ENCODE assay signal across 8 cellular contexts in the genomic region with DNA sequence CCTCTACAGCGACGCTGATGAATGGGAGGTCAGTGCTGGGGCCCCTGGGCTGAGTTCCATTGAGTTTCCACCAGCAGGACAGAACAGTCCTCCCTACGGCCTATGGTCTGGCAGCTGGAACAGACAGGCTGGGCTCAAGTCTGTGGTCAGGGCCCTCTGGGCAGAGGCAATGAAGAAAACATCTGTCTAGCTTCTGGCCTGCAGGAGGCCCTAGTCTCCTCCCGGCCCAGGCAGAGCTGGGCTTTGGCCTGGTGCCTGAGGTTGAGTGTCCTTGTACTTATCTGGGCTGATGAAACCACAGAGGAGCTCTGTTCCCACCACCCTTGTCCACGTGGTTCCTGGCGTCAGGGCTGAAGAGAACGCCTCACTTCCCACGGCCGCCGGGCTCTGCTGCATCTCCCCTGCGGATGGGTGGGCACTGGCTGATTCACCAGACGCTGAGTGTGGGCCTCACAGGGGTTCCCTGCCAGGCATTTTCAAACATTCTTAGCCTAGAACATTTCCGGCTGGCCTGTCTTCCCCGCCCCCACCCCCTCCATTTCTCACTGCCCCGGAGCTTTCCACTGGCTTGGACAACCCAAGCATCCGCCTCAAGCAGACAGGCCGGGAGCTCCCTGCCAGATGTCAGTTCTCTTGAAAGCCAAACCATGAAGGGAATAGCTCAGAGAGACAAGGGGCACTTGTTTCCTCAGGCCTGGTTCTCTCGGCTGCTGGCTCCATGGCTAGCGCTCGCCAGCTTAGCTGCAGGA. TPM values are rescaled to one million over a fixed set of nuclear protein-coding genes. Genes with fewer than 3 reads are reported as not detected.
A peak's percentile ranks its signal among the peaks of the same experiment; 100 is the strongest.
DNase-seq lines count a peak whose midpoint lies in the region; ATAC-seq and TF ChIP-seq lines count a peak whose summit lies in the region.

No MANE protein-coding gene starts in this region.

- no peaks in the 10 kb centered on the region for H3K27me3 ChIP-seq in lung (ENCODE audit: control insufficient read depth, insufficient read depth)

- WGBS in lung, 2 donors, result 17 to 18% methylated on average over 20 of the region's 20 CpGs

- peak; percentile 31 for ATAC-seq in HG02981 (IDR thresholded peaks at IDR 0.05; ENCODE audit: unreplicated experiment)
- peak; percentile 76 for ATAC-seq in lung (ENCODE audit: insufficient read depth, low FRiP score)

- H3K27ac ChIP-seq in coronary artery, result peak overlapping the region; percentile 84 to 96
- H3K27ac ChIP-seq in lung (ENCODE audit: low read depth in 1 of 2, low read length in 1 of 2), result peak overlapping the region; percentile 90 to 92
- H3K27ac ChIP-seq in temporal lobe (ENCODE audit: low read depth, low read length), result peak overlapping the region; percentile 88

- peak overlapping the region; percentile 28 for H3K4me3 ChIP-seq in coronary artery
- no peak overlapping the region for H3K4me3 ChIP-seq in lung

- TF ChIP-seq POLR2A in GM18526 (IDR thresholded peaks at IDR 0.05; ENCODE audit: extremely low read depth, insufficient read length), result peak; percentile 61

- TF ChIP-seq CTCF in AG09319 (IDR thresholded peaks at IDR 0.05; ENCODE audit: low read depth, low read length) (peak; percentile 72), coronary artery (IDR thresholded peaks at IDR 0.05) (peak; percentile 29), lung (IDR thresholded peaks at IDR 0.05; ENCODE audit: control extremely low read depth, extremely low read depth) (peak; percentile 20)

- DNase-seq in AG09319 (ENCODE audit: extremely low read depth, low read depth) (peak; percentile 99), OCI-M2 (lab: John Stamatoyannopoulos, UW; ENCODE audit: unreplicated experiment) (peak; percentile 42), coronary artery (ENCODE audit: low spot score) (peak; percentile 100), lung (ENCODE audit: low spot score) (peak; percentile 97), NCI-H69 (lab: John Stamatoyannopoulos, UW) (no peak)

- no peaks in the 10 kb centered on the region for H3K36me3 ChIP-seq in lung (ENCODE audit: control insufficient read depth in 2 of 2, insufficient read depth in 2 of 2, low read length in 2 of 2)

- H3K9me3 ChIP-seq in lung (ENCODE audit: control insufficient read depth in 2 of 2, insufficient read depth in 1 of 2, low read length in 1 of 2), result no peaks in the 10 kb centered on the region

- H3K4me1 ChIP-seq in lung (ENCODE audit: control insufficient read depth in 2 of 2, insufficient read depth in 2 of 2, low read length in 2 of 2), result peaks cover 29 to 42% of the 10 kb centered on the region in 2 donors

RNA-seq across cellular contexts. Expression of a gene that starts 20.3 kb away (rescaled TPM):
- total RNA-seq in lung, result 10 to 100 TPM; 12.8 to 19.2 TPM
- 10 to 100 TPM; 22.5 to 23.8 TPM for polyA plus RNA-seq in lung
- total RNA-seq in temporal lobe, result 2.5 TPM

RNA-seq across cellular contexts. Expression of a gene that starts 48.3 kb away (rescaled TPM):
- total RNA-seq in lung, result 1 to 10 TPM; 3.8 to 4.8 TPM
- 1 to 10 TPM in 1 of 2 donors, under 1 TPM in 1; 0.94 to 9.5 TPM for polyA plus RNA-seq in lung
- total RNA-seq in temporal lobe, result 49.2 TPM

Comparison
In these comparisons a context has a peak if more than half of its experiments do, and no peak if none do; other contexts are left out.
1. CTCF ChIP-seq: peak in every context shown above with its lines; median percentile 72 in AG09319; 29 in coronary artery; 20 in lung.